In the genomic region with DNA sequence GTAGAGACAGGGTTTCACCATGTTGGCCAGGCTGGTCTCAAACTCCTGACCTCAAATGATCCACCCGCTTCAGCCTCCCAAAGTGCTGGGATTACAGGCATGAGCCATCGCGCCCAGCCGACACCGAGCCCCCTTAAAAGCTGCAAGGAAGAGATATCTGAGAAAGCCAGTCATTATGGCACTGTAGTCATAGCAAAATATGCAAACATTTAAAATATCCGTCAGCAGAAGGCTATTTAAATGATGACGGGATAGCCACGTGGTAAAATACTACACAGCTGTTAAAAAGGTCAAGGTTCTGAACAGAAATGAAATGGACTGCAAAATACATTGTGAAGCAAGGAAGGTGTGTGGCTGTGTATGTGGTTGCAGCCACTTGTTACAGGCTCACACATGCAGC, we compare ENCODE assay signal across 2 cellular contexts.
TF ChIP-seq lines count a peak whose summit lies in the region.

No MANE protein-coding gene starts in this region.

TF ChIP-seq in HEK293, 187 proteins besides CTCF, POLR2A, EP300 and RAD21:
- TF ChIP-seq ZNF146 (tag by site-specific recombination; IDR thresholded peaks at IDR 0.05): peak; percentile 83
- no peak for TF ChIP-seq REPIN1 (tag by site-specific recombination; IDR thresholded peaks at IDR 0.05; ENCODE audit: low read depth)

TF ChIP-seq in GM12878, 131 proteins besides CTCF, POLR2A, EP300 and RAD21:
- no peak for TF ChIP-seq TCF12 (IDR thresholded peaks at IDR 0.05; ENCODE audit: low read depth, low read length)
- no peak for TF ChIP-seq MLLT1 (IDR thresholded peaks at IDR 0.05)
- TF ChIP-seq E4F1 (IDR thresholded peaks at IDR 0.05; ENCODE audit: borderline replicate concordance, partially characterized antibody): no peak
- no peak for TF ChIP-seq CBX5 (IDR thresholded peaks at IDR 0.05; ENCODE audit: low read depth)
- no peak for TF ChIP-seq SREBF1 (IDR thresholded peaks at IDR 0.05; ENCODE audit: low read length)
- TF ChIP-seq ZNF687 (IDR thresholded peaks at IDR 0.05): no peak
- TF ChIP-seq, protein P1, sequence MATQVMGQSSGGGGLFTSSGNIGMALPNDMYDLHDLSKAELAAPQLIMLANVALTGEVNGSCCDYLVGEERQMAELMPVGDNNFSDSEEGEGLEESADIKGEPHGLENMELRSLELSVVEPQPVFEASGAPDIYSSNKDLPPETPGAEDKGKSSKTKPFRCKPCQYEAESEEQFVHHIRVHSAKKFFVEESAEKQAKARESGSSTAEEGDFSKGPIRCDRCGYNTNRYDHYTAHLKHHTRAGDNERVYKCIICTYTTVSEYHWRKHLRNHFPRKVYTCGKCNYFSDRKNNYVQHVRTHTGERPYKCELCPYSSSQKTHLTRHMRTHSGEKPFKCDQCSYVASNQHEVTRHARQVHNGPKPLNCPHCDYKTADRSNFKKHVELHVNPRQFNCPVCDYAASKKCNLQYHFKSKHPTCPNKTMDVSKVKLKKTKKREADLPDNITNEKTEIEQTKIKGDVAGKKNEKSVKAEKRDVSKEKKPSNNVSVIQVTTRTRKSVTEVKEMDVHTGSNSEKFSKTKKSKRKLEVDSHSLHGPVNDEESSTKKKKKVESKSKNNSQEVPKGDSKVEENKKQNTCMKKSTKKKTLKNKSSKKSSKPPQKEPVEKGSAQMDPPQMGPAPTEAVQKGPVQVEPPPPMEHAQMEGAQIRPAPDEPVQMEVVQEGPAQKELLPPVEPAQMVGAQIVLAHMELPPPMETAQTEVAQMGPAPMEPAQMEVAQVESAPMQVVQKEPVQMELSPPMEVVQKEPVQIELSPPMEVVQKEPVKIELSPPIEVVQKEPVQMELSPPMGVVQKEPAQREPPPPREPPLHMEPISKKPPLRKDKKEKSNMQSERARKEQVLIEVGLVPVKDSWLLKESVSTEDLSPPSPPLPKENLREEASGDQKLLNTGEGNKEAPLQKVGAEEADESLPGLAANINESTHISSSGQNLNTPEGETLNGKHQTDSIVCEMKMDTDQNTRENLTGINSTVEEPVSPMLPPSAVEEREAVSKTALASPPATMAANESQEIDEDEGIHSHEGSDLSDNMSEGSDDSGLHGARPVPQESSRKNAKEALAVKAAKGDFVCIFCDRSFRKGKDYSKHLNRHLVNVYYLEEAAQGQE (IDR thresholded peaks at IDR 0.05; ENCODE audit: low read depth, low read length): no peak
- TF ChIP-seq EED (IDR thresholded peaks at IDR 0.05; ENCODE audit: low read depth): no peak
- TF ChIP-seq MTA3 (IDR thresholded peaks at IDR 0.05; ENCODE audit: borderline replicate concordance, low read length): no peak
